Comparison of ENCODE assay signal across 26 cellular contexts in the genomic region with DNA sequence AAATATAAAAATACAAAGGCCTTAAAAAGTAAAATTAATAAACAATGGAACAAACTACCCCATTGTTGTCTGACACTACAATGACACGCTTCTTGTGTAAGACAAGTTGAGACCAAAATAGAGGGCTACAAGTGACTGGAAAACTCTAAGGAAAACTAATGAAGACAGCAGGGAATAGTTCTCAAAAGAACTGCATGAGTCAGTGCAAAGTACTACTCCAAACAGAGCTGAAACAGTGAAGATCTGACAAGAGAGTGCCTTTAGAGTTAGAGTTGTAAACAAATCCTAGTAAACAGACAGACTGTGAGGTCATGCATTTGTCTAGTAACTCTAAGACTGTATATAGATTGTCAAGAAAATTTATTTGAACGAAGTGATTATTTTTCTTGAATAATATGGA.
"Had no signal": no experiment of that assay in that cellular context is flagged by ENCODE, and none has a peak within 500 bp of the region (broad histone marks: within the 10 kb centered on the region; RNA-seq: fewer than 3 reads in every experiment).

No MANE protein-coding gene starts in this region.

- H2AFZ ChIP-seq: neural progenitor cell had no signal

- H3K4me3 ChIP-seq: breast epithelium, neural progenitor cell, prostate gland, skin epidermis, transverse colon had no signal

- H3K4me2 ChIP-seq: neural progenitor cell had no signal

- H3K27ac Mint-ChIP-seq: activated B cell treated with CpG ODN at 0.5 μM for 24 hours; activated CD8-positive, alpha-beta T cell treated with anti-CD3 and anti-CD28 coated beads for 36 hours; activated naive CD8-positive, alpha-beta T cell treated with anti-CD3 and anti-CD28 coated beads, Interleukin-2, amount 10 ng/mL, durations not matched to agents 7 days and 5 days; activated T-cell treated with anti-CD3 and anti-CD28 coated beads, Interleukin-2, amount 50 U/mL, for 24 hours; activated T-helper 2 cell treated with anti-CD3 and anti-CD28 coated beads, Interferon-gamma antibody, Interleukin-2, Interleukin-4, amounts not matched to agents 10 μg/mL and 5 μg/mL and 100 μg/mL, durations not matched to agents 14 hours and 24 hours and 36 hours; naive thymus-derived CD4-positive, alpha-beta T cell; neural progenitor cell; T-cell had no signal

- H3K4me1 ChIP-seq: breast epithelium, prostate gland, transverse colon had no signal

- H3K9ac ChIP-seq: neural progenitor cell had no signal

- H3K27me3 Mint-ChIP-seq: activated B cell treated with CpG ODN at 0.5 μM for 24 hours; activated CD8-positive, alpha-beta T cell treated with anti-CD3 and anti-CD28 coated beads for 36 hours; activated naive CD8-positive, alpha-beta T cell treated with anti-CD3 and anti-CD28 coated beads, Interleukin-2, amount 10 ng/mL, durations not matched to agents 7 days and 5 days; activated T-cell treated with anti-CD3 and anti-CD28 coated beads, Interleukin-2, amount 50 U/mL, for 24 hours; memory B cell; naive thymus-derived CD4-positive, alpha-beta T cell; T-cell had no signal

- H3K4me3 Mint-ChIP-seq: activated B cell treated with CpG ODN at 0.5 μM for 24 hours; activated CD8-positive, alpha-beta T cell treated with anti-CD3 and anti-CD28 coated beads for 36 hours; activated naive CD8-positive, alpha-beta T cell treated with anti-CD3 and anti-CD28 coated beads, Interleukin-2, amount 10 ng/mL, durations not matched to agents 7 days and 5 days; activated T-cell treated with anti-CD3 and anti-CD28 coated beads, Interleukin-2, amount 50 U/mL, for 24 hours; memory B cell; naive thymus-derived CD4-positive, alpha-beta T cell; neural progenitor cell; T-cell had no signal

- ATAC-seq: activated CD8-positive, alpha-beta T cell treated with anti-CD3 and anti-CD28 coated beads for 36 hours; esophagus mucosa; left ventricle myocardium superior; naive thymus-derived CD4-positive, alpha-beta T cell; right cardiac atrium; stimulated activated naive CD8-positive, alpha-beta T cell treated with anti-CD3 and anti-CD28 coated beads, Interleukin-15, Interleukin-2, amounts not matched to agents 100 U/mL and 50 U/mL, for 24 hours; T-cell had no signal

- H3K9me3 ChIP-seq: breast epithelium, prostate gland, transverse colon had no signal

- H3K9me3 Mint-ChIP-seq: activated B cell treated with CpG ODN at 0.5 μM for 24 hours; activated CD8-positive, alpha-beta T cell treated with anti-CD3 and anti-CD28 coated beads for 36 hours; activated T-cell treated with anti-CD3 and anti-CD28 coated beads, Interleukin-2, amount 50 U/mL, for 24 hours; activated T-helper 2 cell treated with anti-CD3 and anti-CD28 coated beads, Interferon-gamma antibody, Interleukin-2, Interleukin-4, amounts not matched to agents 10 μg/mL and 5 μg/mL and 100 μg/mL, durations not matched to agents 14 hours and 24 hours and 36 hours; memory B cell; neural progenitor cell; T-cell had no signal

- H3K27ac ChIP-seq: breast epithelium, neural progenitor cell, prostate gland, skin epidermis, transverse colon had no signal

- H3K36me3 ChIP-seq: breast epithelium, prostate gland, transverse colon had no signal

- H3K4me1 Mint-ChIP-seq: activated B cell treated with CpG ODN at 0.5 μM for 24 hours; activated naive CD8-positive, alpha-beta T cell treated with anti-CD3 and anti-CD28 coated beads, Interleukin-2, amount 10 ng/mL, durations not matched to agents 7 days and 5 days; T-cell had no signal

- H3K27me3 ChIP-seq: breast epithelium, neural progenitor cell, transverse colon had no signal

- DNase-seq: activated B cell treated with CpG ODN at 0.5 μM for 24 hours; activated CD4-positive, alpha-beta T cell treated with anti-CD3 and anti-CD28 coated beads for 48 hours; activated CD8-positive, alpha-beta T cell treated with anti-CD3 and anti-CD28 coated beads for 36 hours; activated naive CD4-positive, alpha-beta T cell treated with Interleukin-2 at 50 U/mL for 16 hours; activated naive CD8-positive, alpha-beta T cell treated with anti-CD3 and anti-CD28 coated beads, Interleukin-2, amount 10 ng/mL, durations not matched to agents 7 days and 5 days; activated T-cell treated with anti-CD3 and anti-CD28 coated beads, Interleukin-2, amount 50 U/mL, for 24 hours; cerebellar nuclear complex; cortex of kidney; effector CD8-positive, alpha-beta T cell; glutamatergic neuron; hippocampal formation; kidney glomerular epithelial cell; left ventricle myocardium superior; naive thymus-derived CD4-positive, alpha-beta T cell; right cardiac atrium; stimulated activated naive CD8-positive, alpha-beta T cell treated with anti-CD3 and anti-CD28 coated beads, Interleukin-15, Interleukin-2, amounts not matched to agents 100 U/mL and 50 U/mL, for 24 hours; substantia nigra; T-cell; transverse colon had no signal
